In genomic region chr3:23583980-23584736, GRCh38 we compare ENCODE assay signal across 21 cellular contexts.
"Had no signal": no experiment of that assay in that cellular context is flagged by ENCODE, and none has a peak within 500 bp of the region (broad histone marks: within the 10 kb centered on the region; RNA-seq: fewer than 3 reads in every experiment).

No MANE protein-coding gene starts in this region.

- H3K4me2 ChIP-seq: hepatocyte, neural progenitor cell had no signal

- H3K27ac ChIP-seq: hepatocyte, left ventricle myocardium inferior, neural progenitor cell, ovary, right atrium auricular region, sigmoid colon, spleen, suprapubic skin, thoracic aorta, tibial artery, uterus had no signal

- ATAC-seq: natural killer cell; stimulated activated effector memory CD8-positive, alpha-beta T cell treated with anti-CD3 and anti-CD28 coated beads, Interleukin-12 subunit alpha, Interleukin-12 subunit beta, amount 100 ng/mL, for 72 hours had no signal

- H3K4me3 ChIP-seq: hepatocyte, left ventricle myocardium inferior, lung, neural progenitor cell, ovary, right atrium auricular region, sigmoid colon, spleen, suprapubic skin, thoracic aorta, tibial artery, uterus had no signal

- H3K9me3 ChIP-seq: ovary, right atrium auricular region, sigmoid colon, suprapubic skin, thoracic aorta, tibial artery, uterus had no signal

- H2AFZ ChIP-seq: hepatocyte, neural progenitor cell had no signal

- H3K27me3 ChIP-seq: hepatocyte, neural progenitor cell, ovary, right atrium auricular region, sigmoid colon, spleen, suprapubic skin, tibial artery, uterus had no signal

- H3K9ac ChIP-seq: neural progenitor cell had no signal

- DNase-seq: islet precursor cell; left ventricle myocardium inferior; mesendoderm; naive B cell; natural killer cell; nephron progenitor cell; ovary; sigmoid colon; small intestine; spleen; stimulated activated CD4-positive, alpha-beta T cell treated with anti-CD3 and anti-CD28 coated beads, Interleukin-4, amount 100 ng/mL, for 24 hours; stimulated activated naive CD4-positive, alpha-beta T cell; tibial artery; uterus had no signal

- H3K36me3 ChIP-seq: left ventricle myocardium inferior, neural progenitor cell, ovary, right atrium auricular region, sigmoid colon, spleen, suprapubic skin, thoracic aorta, tibial artery, uterus had no signal

- FAIRE-seq: small intestine had no signal

- H3K4me1 ChIP-seq: left ventricle myocardium inferior, neural progenitor cell, right atrium auricular region, sigmoid colon, spleen, suprapubic skin, tibial artery, uterus had no signal
